In the genomic region with DNA sequence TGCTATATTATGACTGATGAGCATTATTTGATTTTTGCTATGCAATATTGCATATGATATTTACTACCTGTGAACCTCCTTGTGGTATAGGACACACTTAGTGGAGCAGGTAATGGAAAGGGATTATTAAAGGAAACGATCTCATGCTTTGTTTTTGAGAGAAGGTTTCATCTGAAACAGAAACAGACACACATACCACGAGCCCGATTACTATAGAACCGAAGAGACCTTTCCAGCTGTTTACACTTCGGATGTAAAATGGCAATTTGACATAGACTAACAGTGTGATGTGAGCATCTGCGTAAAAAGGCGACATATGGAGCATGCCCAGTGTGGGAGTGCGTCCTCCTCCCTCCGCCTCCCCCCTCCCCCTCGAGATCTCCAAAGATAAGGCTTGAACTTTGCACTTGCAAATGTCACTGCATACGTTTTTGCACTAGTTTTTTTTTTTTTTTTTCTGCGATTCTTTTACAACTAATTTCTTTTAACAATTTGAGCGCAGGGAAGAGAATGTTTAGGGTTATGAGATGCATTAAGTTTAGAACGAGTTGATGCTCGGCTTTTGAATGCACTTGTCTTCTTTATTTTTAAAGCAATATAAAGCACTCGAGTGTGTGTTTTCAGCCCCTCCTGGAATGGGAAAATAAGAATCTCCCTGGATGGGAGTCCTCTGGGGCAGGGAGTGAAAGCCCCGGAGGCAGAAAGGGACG, we compare ENCODE assay signal across 8 cellular contexts.
DNase-seq lines count a peak whose midpoint lies in the region; ATAC-seq and TF ChIP-seq lines count a peak whose summit lies in the region.

No MANE protein-coding gene starts in this region.

- H3K9me3 Mint-ChIP-seq in endodermal cell (no peaks in the 10 kb centered on the region), immature natural killer cell (no peaks in the 10 kb centered on the region)

- ATAC-seq in GM21619 (IDR thresholded peaks at IDR 0.05; ENCODE audit: unreplicated experiment): peak; percentile 55

- H3K4me1 ChIP-seq in endodermal cell (ENCODE audit: control insufficient read depth, insufficient read depth, low read length): no peaks in the 10 kb centered on the region

- no peak overlapping the region for H3K27ac ChIP-seq in endodermal cell (ENCODE audit: low read depth, low read length)

- peak overlapping the region; percentile 81 for H3K4me3 ChIP-seq in endodermal cell (ENCODE audit: low read length)

- H3K4me1 Mint-ChIP-seq in endodermal cell (peaks cover 11% of the 10 kb centered on the region), immature natural killer cell (no peaks in the 10 kb centered on the region)

- peak overlapping the region; percentile 18 for H3K9ac ChIP-seq in endodermal cell (ENCODE audit: extremely low read depth, low read length, poor library complexity, severe bottlenecking)

- peaks cover 15% of the 10 kb centered on the region for H3K27me3 ChIP-seq in endodermal cell (ENCODE audit: control insufficient read depth, insufficient read depth, low read length, poor library complexity, severe bottlenecking)

- H3K4me3 Mint-ChIP-seq in endodermal cell: peak overlapping the region; percentile 65
- H3K4me3 Mint-ChIP-seq in immature natural killer cell: no peak overlapping the region

- H3K27me3 Mint-ChIP-seq in endodermal cell (ENCODE audit: insufficient read depth) (peaks cover 12% of the 10 kb centered on the region), immature natural killer cell (ENCODE audit: low read depth in 3 of 3) (peaks cover 3 to 11% (median 8%) of the 10 kb centered on the region in 3 donors)

- WGBS in endodermal cell (ENCODE audit: insufficient coverage in 1 of 2, insufficient read length in 1 of 2), 2 experiments: 14 to 27% methylated on average over 6 to 17 of the region's 18 CpGs

- DNase-seq in GM10266 (ENCODE audit: extremely low spot score) (peak; percentile 8), NCI-H748 (lab: John Stamatoyannopoulos, UW; ENCODE audit: unreplicated experiment) (peak; percentile 65), endodermal cell (peak; percentile 74), posterior cingulate gyrus (peak in 9 of 10 donors; percentile 20 to 91 (median 61)), NAMALWA (ENCODE audit: low spot score) (no peak), immature natural killer cell (no peak), germinal center (ENCODE audit: low spot score) (no peak)

- H3K36me3 ChIP-seq in endodermal cell (ENCODE audit: control insufficient read depth, insufficient read depth, low read length): no peaks in the 10 kb centered on the region

- TF ChIP-seq CTCF in GM10266 (IDR thresholded peaks at IDR 0.05; ENCODE audit: control insufficient read depth, insufficient read depth, low read depth, missing control alignments) (no peak), endodermal cell (conservative IDR thresholded peaks at IDR 0.05) (no peak)

- H3K36me3 Mint-ChIP-seq in endodermal cell (ENCODE audit: low read depth) (no peaks in the 10 kb centered on the region), immature natural killer cell (no peaks in the 10 kb centered on the region)

- H3K27ac Mint-ChIP-seq in endodermal cell (no peak overlapping the region), immature natural killer cell (no peak overlapping the region)

- intact Hi-C loops in posterior cingulate gyrus (cut with DNase I): no loop called here

- H3K9me3 ChIP-seq in endodermal cell (ENCODE audit: control insufficient read depth, low read length): no peaks in the 10 kb centered on the region

Comparison
In these comparisons a context has a peak if more than half of its experiments do, and no peak if none do; other contexts are left out.
1. DNase-seq: peak in GM10266 (single experiment), NCI-H748 (single experiment), endodermal cell (single experiment) and posterior cingulate gyrus (9 of 10); none in NAMALWA (single experiment), immature natural killer cell (0 of 3) and germinal center (single experiment).